ENCODE assay signal across 29 cellular contexts in the genomic region with DNA sequence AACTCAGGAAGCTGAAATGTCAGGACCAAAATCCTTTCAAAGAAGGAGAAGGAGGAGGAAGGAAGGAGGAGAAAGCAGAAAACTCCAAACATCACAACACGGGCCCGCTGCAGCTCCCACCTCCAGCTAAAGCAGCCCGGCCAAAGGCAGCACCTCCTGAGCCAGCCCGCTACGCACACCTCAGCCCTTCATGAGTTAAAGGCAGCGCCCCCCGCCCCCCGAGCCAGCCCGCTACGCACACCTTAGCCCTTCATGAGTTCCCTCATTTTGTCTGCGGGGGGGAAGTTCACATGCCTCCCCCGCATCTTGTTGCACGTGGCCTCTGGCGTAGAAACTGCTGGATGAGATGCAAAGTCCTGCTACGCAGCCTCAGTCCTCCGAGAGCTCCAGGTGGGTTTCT.
"Had no signal": no experiment of that assay in that cellular context is flagged by ENCODE, and none has a peak within 500 bp of the region (broad histone marks: within the 10 kb centered on the region; RNA-seq: fewer than 3 reads in every experiment).

No MANE protein-coding gene starts in this region.

- H3K27me3 ChIP-seq: colonic mucosa, right atrium auricular region, thyroid gland had no signal

- H3K9me3 ChIP-seq: colonic mucosa, gastrocnemius medialis, left lung, mucosa of descending colon, prostate gland, right atrium auricular region, suprapubic skin, thyroid gland had no signal

- H2AFZ ChIP-seq: parathyroid adenoma had no signal

- H3K79me2 ChIP-seq: parathyroid adenoma had no signal

- H3K36me3 ChIP-seq: colonic mucosa, gastrocnemius medialis, left lung, prostate gland, right atrium auricular region, suprapubic skin, thyroid gland had no signal

- H3K4me3 Mint-ChIP-seq: mesothelial cell of epicardium; naive B cell; natural killer cell treated with Interleukin-12 subunit alpha and Interleukin-12 subunit beta and Interleukin-15 and Interleukin-18, amount 100 ng/mL, for 72 hours; neural crest cell; stimulated activated naive CD8-positive, alpha-beta T cell treated with anti-CD3 and anti-CD28 coated beads, Interleukin-15, amount 100 ng/mL, for 72 hours; type B pancreatic cell had no signal

- FAIRE-seq: islet of Langerhans had no signal

- H3K4me3 ChIP-seq: colonic mucosa, gastrocnemius medialis, left lung, mucosa of descending colon, prostate gland, right atrium auricular region, smooth muscle cell, suprapubic skin, thyroid gland had no signal

- H3K9me3 Mint-ChIP-seq: mesothelial cell of epicardium; naive B cell; natural killer cell treated with Interleukin-12 subunit alpha and Interleukin-12 subunit beta and Interleukin-15 and Interleukin-18, amount 100 ng/mL, for 72 hours; neural crest cell; stimulated activated naive CD8-positive, alpha-beta T cell treated with anti-CD3 and anti-CD28 coated beads, Interleukin-15, amount 100 ng/mL, for 72 hours; type B pancreatic cell had no signal

- DNase-seq: colonic mucosa; effector CD4-positive, alpha-beta T cell; foreskin fibroblast; gastrocnemius medialis; head of caudate nucleus; hippocampal formation; left cardiac atrium; mesenchymal stem cell; mucosa of descending colon; naive B cell; stimulated activated CD4-positive, alpha-beta T cell treated with anti-CD3 and anti-CD28 coated beads, Interleukin-12 subunit alpha, Interleukin-12 subunit beta, amount 100 ng/mL, for 4 hours; stimulated activated CD4-positive, alpha-beta T cell treated with anti-CD3 and anti-CD28 coated beads, Interleukin-1b, Interleukin-23, amount 100 ng/mL, for 48 hours; stimulated activated CD4-positive, alpha-beta T cell treated with anti-CD3 and anti-CD28 coated beads, Interleukin-4, amount 100 ng/mL, for 1 hour; stimulated activated CD8-positive, alpha-beta memory T cell treated with anti-CD3 and anti-CD28 coated beads, Interleukin-4, amount 100 ng/mL, for 48 hours; stimulated activated naive CD4-positive, alpha-beta T cell; stimulated activated naive CD8-positive, alpha-beta T cell treated with anti-CD3 and anti-CD28 coated beads, Interleukin-15, amount 100 ng/mL, for 72 hours; thyroid gland had no signal

- H3K36me3 Mint-ChIP-seq: mesothelial cell of epicardium; naive B cell; natural killer cell treated with Interleukin-12 subunit alpha and Interleukin-12 subunit beta and Interleukin-15 and Interleukin-18, amount 100 ng/mL, for 72 hours; type B pancreatic cell had no signal

- H3K9ac ChIP-seq: parathyroid adenoma had no signal

- H3K4me1 Mint-ChIP-seq: naive B cell; stimulated activated naive CD8-positive, alpha-beta T cell treated with anti-CD3 and anti-CD28 coated beads, Interleukin-15, amount 100 ng/mL, for 72 hours had no signal

- H3K27ac Mint-ChIP-seq: mesothelial cell of epicardium; naive B cell; natural killer cell treated with Interleukin-12 subunit alpha and Interleukin-12 subunit beta and Interleukin-15 and Interleukin-18, amount 100 ng/mL, for 72 hours; stimulated activated naive CD8-positive, alpha-beta T cell treated with anti-CD3 and anti-CD28 coated beads, Interleukin-15, amount 100 ng/mL, for 72 hours; type B pancreatic cell had no signal

- H3K4me1 ChIP-seq: gastrocnemius medialis, left lung, parathyroid adenoma had no signal

- H3K4me2 ChIP-seq: smooth muscle cell had no signal

- H3K27ac ChIP-seq: colonic mucosa, epithelial cell of prostate, gastrocnemius medialis, left lung, parathyroid adenoma, prostate gland, right atrium auricular region, suprapubic skin, thyroid gland had no signal
